ENCODE assay signal across 1 cellular context in genomic region chr20:41631826-41632225, GRCh38.
TF ChIP-seq lines count a peak whose summit lies in the region.

No MANE protein-coding gene starts in this region.

TF ChIP-seq in IMR-90, 13 proteins besides CTCF, POLR2A, EP300 and RAD21 (continued from another document):
- TF ChIP-seq RFX5 (IDR thresholded peaks at IDR 0.05; ENCODE audit: low read depth, low read length), result no peak
- no peak for TF ChIP-seq BHLHE40 (IDR thresholded peaks at IDR 0.05; ENCODE audit: low read depth, low read length)
- no peak for TF ChIP-seq NFE2L2 (IDR thresholded peaks at IDR 0.05; ENCODE audit: low read depth, low read length)
- TF ChIP-seq FOS (IDR thresholded peaks at IDR 0.05; ENCODE audit: low read depth, low read length), result no peak
- no peak for TF ChIP-seq SMC3 (IDR thresholded peaks at IDR 0.05; ENCODE audit: low read depth, low read length)
- TF ChIP-seq CEBPB (IDR thresholded peaks at IDR 0.05; ENCODE audit: low read depth, low read length), result no peak
- no peak for TF ChIP-seq CHD1 (IDR thresholded peaks at IDR 0.05; ENCODE audit: low read depth, low read length)
